21 cellular contexts compared by ENCODE assay signal in genomic region chr3:105845488-105845887, GRCh38. TPM values are rescaled to one million over a fixed set of nuclear protein-coding genes. Genes with fewer than 3 reads are reported as not detected.
DNase-seq lines count a peak whose midpoint lies in the region; ATAC-seq lines count a peak whose summit lies in the region.
"Had no signal": no experiment of that assay in that cellular context is flagged by ENCODE, and none has a peak within 500 bp of the region (broad histone marks: within the 10 kb centered on the region; RNA-seq: fewer than 3 reads in every experiment).

No MANE protein-coding gene starts in this region.

- H3K4me1 Mint-ChIP-seq in T-cell: peaks cover 51 to 63% (median 62%) of the 10 kb centered on the region in 3 donors

- ATAC-seq in T-cell (replicated peaks in 1 of 4) (no peak), GM21360 (IDR thresholded peaks at IDR 0.05; ENCODE audit: unreplicated experiment) (no peak)
- ATAC-seq: left lobe of liver; psoas muscle; stimulated activated naive B cell treated with anti-CD40 and anti-IgM and Interleukin-4, amounts not matched to agents 10 μg/mL and 1 μg/mL and 100 μg/mL, for 72 hours had no signal

- H3K18ac ChIP-seq in mesenchymal stem cell (ENCODE audit: low read depth in 1 of 2, low read length in 2 of 2): no peak overlapping the region

- H2BK15ac ChIP-seq in mesenchymal stem cell (ENCODE audit: low read depth, poor library complexity, severe bottlenecking): no peak overlapping the region

- H3K4me3 Mint-ChIP-seq in T-cell: no peak overlapping the region
- H3K4me3 Mint-ChIP-seq: stimulated activated naive B cell treated with anti-CD40 and anti-IgM and Interleukin-4, amounts not matched to agents 10 μg/mL and 1 μg/mL and 100 μg/mL, for 72 hours had no signal

- no peak overlapping the region for H4K8ac ChIP-seq in mesenchymal stem cell (ENCODE audit: low read length)

- peaks cover 38% of the 10 kb centered on the region for H3K36me3 Mint-ChIP-seq in T-cell

- H3K36me3 ChIP-seq in mesenchymal stem cell (ENCODE audit: control insufficient read depth in 1 of 2, insufficient read depth in 2 of 2, low read depth in 1 of 2, low read length in 2 of 2): peaks cover 0 to 68% of the 10 kb centered on the region in 2 experiments

- CTCF ChIA-PET in T-cell (lab: Charles Lee): interaction anchor here in 1 of 2 donors (0.7 kb wide), 1 partner anchor 191 kb away, joined by 4 read pairs; no protein-coding TSS in a partner anchor

- no peak overlapping the region for H2BK12ac ChIP-seq in mesenchymal stem cell (ENCODE audit: low read length in 2 of 2)

- DNase-seq in NCI-H1417 (lab: John Stamatoyannopoulos, UW) (peak in 2 of 3 experiments; percentile 34 to 81), NCI-H1417 treated with DMSO at 0.1 percent for 48 hours (lab: John Stamatoyannopoulos, UW) (no peak), G401 (ENCODE audit: low spot score) (peak; percentile 29), T-cell (no peak), mesenchymal stem cell (no peak)
- DNase-seq in stimulated activated CD4-positive, alpha-beta T cell treated with anti-CD3 and anti-CD28 coated beads, Interleukin-4, amount 100 ng/mL, for 1 hour: no peak
- no peak for DNase-seq in activated CD4-positive, alpha-beta T cell treated with anti-CD3 and anti-CD28 coated beads for 1 hour
- DNase-seq: 8988T; activated CD4-positive, alpha-beta T cell treated with anti-CD3 and anti-CD28 coated beads for 4 hours; DMS79 treated with DMSO at 0.1 percent for 48 hours; KBM-7; NCI-H1092; NCI-H446 treated with DMSO at 0.1 percent for 48 hours; psoas muscle; SIG-M5; stimulated activated CD4-positive, alpha-beta T cell treated with anti-CD3 and anti-CD28 coated beads, Interleukin-12 subunit alpha, Interleukin-12 subunit beta, amount 100 ng/mL, for 4 hours; stimulated activated naive B cell treated with anti-CD40 and anti-IgM and Interleukin-4, amounts not matched to agents 10 μg/mL and 1 μg/mL and 100 μg/mL, for 72 hours; T-helper 9 cell had no signal

- no peak overlapping the region for H3K4ac ChIP-seq in mesenchymal stem cell (ENCODE audit: low read depth in 1 of 2, low read length in 2 of 2)

- H3K4me3 ChIP-seq in mesenchymal stem cell (ENCODE audit: insufficient read depth in 1 of 2, low read depth in 1 of 2, low read length in 2 of 2): no peak overlapping the region
- H3K4me3 ChIP-seq: BLaER1 treated with 17β-estradiol and CSF1 and Interleukin-3, amounts not matched to agents 10 nM and 100 nM; psoas muscle had no signal

- H3K4me1 ChIP-seq in mesenchymal stem cell (ENCODE audit: control insufficient read depth, insufficient read depth, low read depth, low read length): no peaks in the 10 kb centered on the region
- H3K4me1 ChIP-seq: BLaER1 treated with 17β-estradiol and CSF1 and Interleukin-3, amounts not matched to agents 10 nM and 100 nM had no signal

- no peaks in the 10 kb centered on the region for H3K9me3 Mint-ChIP-seq in T-cell
- H3K9me3 Mint-ChIP-seq: stimulated activated naive B cell treated with anti-CD40 and anti-IgM and Interleukin-4, amounts not matched to agents 10 μg/mL and 1 μg/mL and 100 μg/mL, for 72 hours had no signal

- H2AK5ac ChIP-seq in mesenchymal stem cell (ENCODE audit: low read length, severe bottlenecking): no peak overlapping the region

- POLR2A ChIA-PET in T-cell (lab: Charles Lee): interaction anchor here (0.5 to 1.6 kb wide), 6 partner anchors 12 to 1736 kb away, joined by 3 to 9 read pairs (median 4); no protein-coding TSS in a partner anchor

- no peaks in the 10 kb centered on the region for H3K27me3 ChIP-seq in mesenchymal stem cell (ENCODE audit: control insufficient read depth in 1 of 2, insufficient read depth in 1 of 2, low read length in 2 of 2)
- H3K27me3 ChIP-seq: BLaER1 treated with 17β-estradiol and CSF1 and Interleukin-3, amounts not matched to agents 10 nM and 100 nM had no signal

- H4K91ac ChIP-seq in mesenchymal stem cell (ENCODE audit: low read length): no peak overlapping the region

- H2BK120ac ChIP-seq in mesenchymal stem cell (ENCODE audit: low read depth, low read length): no peak overlapping the region

- no peak overlapping the region for H3K27ac ChIP-seq in mesenchymal stem cell (ENCODE audit: low read length, poor library complexity, severe bottlenecking)
- H3K27ac ChIP-seq: BLaER1 treated with 17β-estradiol and CSF1 and Interleukin-3, amounts not matched to agents 10 nM and 100 nM; psoas muscle had no signal

- no peak overlapping the region for H2AFZ ChIP-seq in mesenchymal stem cell (ENCODE audit: low read depth, low read length)

- no CpG with 5 or more reads among the region's 1 CpG for WGBS in mesenchymal stem cell

- in situ Hi-C loops in G401 (cut with HindIII; ENCODE audit: low sequenced_read_pairs): no loop called here

- no peak overlapping the region for H3K23ac ChIP-seq in mesenchymal stem cell (ENCODE audit: low read length in 2 of 2)

- H3K9me3 ChIP-seq in mesenchymal stem cell (ENCODE audit: control insufficient read depth, low read length): no peaks in the 10 kb centered on the region
- H3K9me3 ChIP-seq: BLaER1 treated with 17β-estradiol and CSF1 and Interleukin-3, amounts not matched to agents 10 nM and 100 nM; psoas muscle had no signal

- H3K14ac ChIP-seq in mesenchymal stem cell (ENCODE audit: low read length in 2 of 2): no peak overlapping the region

- H3K27ac Mint-ChIP-seq in T-cell: peak overlapping the region; percentile 18 to 28
- H3K27ac Mint-ChIP-seq: stimulated activated naive B cell treated with anti-CD40 and anti-IgM and Interleukin-4, amounts not matched to agents 10 μg/mL and 1 μg/mL and 100 μg/mL, for 72 hours had no signal

- no peak overlapping the region for H2BK5ac ChIP-seq in mesenchymal stem cell (ENCODE audit: low read depth, low read length, poor library complexity, severe bottlenecking)

- H3K27me3 Mint-ChIP-seq in T-cell: no peaks in the 10 kb centered on the region
- H3K27me3 Mint-ChIP-seq: stimulated activated naive B cell treated with anti-CD40 and anti-IgM and Interleukin-4, amounts not matched to agents 10 μg/mL and 1 μg/mL and 100 μg/mL, for 72 hours had no signal

- H3K9ac ChIP-seq in mesenchymal stem cell (ENCODE audit: low read length): peak overlapping the region; percentile 1
- H3K9ac ChIP-seq: BLaER1 treated with 17β-estradiol and CSF1 and Interleukin-3, amounts not matched to agents 10 nM and 100 nM had no signal

- no peak overlapping the region for H3K4me2 ChIP-seq in mesenchymal stem cell (ENCODE audit: low read length, poor library complexity, severe bottlenecking)
- H3K4me2 ChIP-seq: BLaER1 treated with 17β-estradiol and CSF1 and Interleukin-3, amounts not matched to agents 10 nM and 100 nM had no signal

- H3K79me1 ChIP-seq in mesenchymal stem cell (replicated peaks; ENCODE audit: low read length, poor library complexity, severe bottlenecking): peaks cover 10% of the 10 kb centered on the region

RNA-seq across cellular contexts. Expression of gene CBLB, which starts 23.3 kb away (rescaled TPM):
- total RNA-seq in G401 (2014; rRNA removed; shearing (Covaris generic)): 0.68 and 8.5 TPM in 2 replicates
- total RNA-seq in T-cell: 100 to 1,000 TPM in 2 of 5 donors, 10 to 100 TPM in 3; 81.3 to 120 (median 99.6) TPM
- 19.3 TPM for polyA plus RNA-seq in mesenchymal stem cell (2013, experiment 1 of 2)
- 16.9 TPM for polyA plus RNA-seq in mesenchymal stem cell (2013, experiment 2 of 2)

Comparison
In these comparisons a context has a peak if more than half of its experiments do, and no peak if none do; other contexts are left out.
1. DNase-seq: peak in NCI-H1417 (2 of 3) and G401 (single experiment); none in NCI-H1417 treated with DMSO at 0.1 percent for 48 hours (single experiment), T-cell (0 of 34), mesenchymal stem cell (single experiment), stimulated activated CD4-positive, alpha-beta T cell treated with anti-CD3 and anti-CD28 coated beads, Interleukin-4, amount 100 ng/mL, for 1 hour (single experiment) and activated CD4-positive, alpha-beta T cell treated with anti-CD3 and anti-CD28 coated beads for 1 hour (single experiment).